Comparison of ENCODE assay signal across 17 cellular contexts in the genomic region with DNA sequence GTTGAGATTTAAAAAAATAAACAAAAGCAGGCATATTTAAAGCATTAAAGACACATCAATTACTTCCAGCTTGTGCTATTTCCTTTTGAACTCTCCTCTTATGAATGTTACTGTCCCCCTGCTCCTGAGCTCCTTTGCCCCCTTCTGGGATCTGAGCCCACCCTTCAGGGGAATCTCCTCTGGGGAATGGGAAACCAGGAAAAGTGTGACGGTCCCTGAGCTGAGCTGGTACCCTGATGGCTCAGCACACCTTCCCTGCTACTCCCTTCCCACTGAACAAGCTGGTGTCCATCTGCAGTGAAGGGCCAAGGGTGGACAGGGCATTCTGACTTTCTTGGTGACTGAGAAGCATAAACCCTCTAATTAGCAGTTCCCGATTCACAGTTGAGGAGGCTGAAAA.
DNase-seq lines count a peak whose midpoint lies in the region; ATAC-seq and TF ChIP-seq lines count a peak whose summit lies in the region.
"Had no signal": no experiment of that assay in that cellular context is flagged by ENCODE, and none has a peak within 500 bp of the region (broad histone marks: within the 10 kb centered on the region; RNA-seq: fewer than 3 reads in every experiment).

No MANE protein-coding gene starts in this region.

- H3K27ac ChIP-seq in HEK293 (ENCODE audit: extremely low read depth, low read depth, low read length) (no peak overlapping the region), neutrophil (peak overlapping the region; percentile 43), vagina (peak overlapping the region; percentile 2), osteoblast (ENCODE audit: low read depth, low read length) (no peak overlapping the region)

- no peak for ATAC-seq in T-helper 17 cell
- ATAC-seq: GM12878 had no signal

- intact Hi-C loops in vagina (cut with DNase I) = no loop called here

- H3K4me1 ChIP-seq in HEK293 (ENCODE audit: control insufficient read depth, insufficient read depth, low read length) (peaks cover 20% of the 10 kb centered on the region), neutrophil (ENCODE audit: control insufficient read depth in 1 of 2, insufficient read depth in 1 of 2, low read depth in 1 of 2, low read length in 1 of 2) (peaks cover 0 to 13% of the 10 kb centered on the region in 2 experiments), vagina (peaks cover 30% of the 10 kb centered on the region), osteoblast (ENCODE audit: insufficient read depth, low read length) (no peaks in the 10 kb centered on the region)
- H3K4me1 ChIP-seq: HAP-1 had no signal

- H3K27ac Mint-ChIP-seq in T-helper 17 cell (peak overlapping the region; percentile 24), immature natural killer cell (no peak overlapping the region)

- no peaks in the 10 kb centered on the region for H3K36me3 Mint-ChIP-seq in T-helper 17 cell (ENCODE audit: low read depth)
- H3K36me3 Mint-ChIP-seq in immature natural killer cell = no peaks in the 10 kb centered on the region
- H3K36me3 Mint-ChIP-seq: CD4-positive, alpha-beta memory T cell had no signal

- H3K4me1 Mint-ChIP-seq in T-helper 17 cell (peaks cover 3% of the 10 kb centered on the region), immature natural killer cell (no peaks in the 10 kb centered on the region)

- no peaks in the 10 kb centered on the region for H3K36me3 ChIP-seq in HEK293 (ENCODE audit: control insufficient read depth in 2 of 2, insufficient read depth in 1 of 2, low read length in 2 of 2)
- H3K36me3 ChIP-seq in neutrophil = no peaks in the 10 kb centered on the region
- no peaks in the 10 kb centered on the region for H3K36me3 ChIP-seq in vagina
- no peaks in the 10 kb centered on the region for H3K36me3 ChIP-seq in osteoblast (ENCODE audit: insufficient read depth, low read length)
- H3K36me3 ChIP-seq: HAP-1 had no signal

- TF ChIP-seq POLR2A in vagina (IDR thresholded peaks at IDR 0.05) = no peak

- POLR2A ChIA-PET in HEK293 (lab: Yijun Ruan, JAX) = no interaction called here

- H3K27me3 ChIP-seq in neutrophil = no peaks in the 10 kb centered on the region
- no peaks in the 10 kb centered on the region for H3K27me3 ChIP-seq in vagina
- no peaks in the 10 kb centered on the region for H3K27me3 ChIP-seq in osteoblast (ENCODE audit: insufficient read depth, low read length)

- H4K20me1 ChIP-seq in osteoblast (ENCODE audit: insufficient read depth, low read length) = no peaks in the 10 kb centered on the region

- CTCF ChIA-PET in HEK293 (lab: Yijun Ruan, JAX) = no interaction called here

- no peaks in the 10 kb centered on the region for H3K9me3 Mint-ChIP-seq in immature natural killer cell

- H3K4me2 ChIP-seq in osteoblast (ENCODE audit: insufficient read depth, low read length) = no peak overlapping the region

- DNase-seq in T-helper 17 cell (no peak), vagina (ENCODE audit: extremely low spot score in 2 of 2) (no peak), middle frontal gyrus (ENCODE audit: extremely low spot score, low spot score) (no peak), DMS153 treated with DMSO at 0.1 percent for 48 hours (lab: John Stamatoyannopoulos, UW; ENCODE audit: unreplicated experiment) (no peak), immature natural killer cell (no peak), osteoblast (ENCODE audit: insufficient read length, low spot score, missing footprints) (no peak)
- DNase-seq: C1 segment of cervical spinal cord; Calu3; CD4-positive, alpha-beta memory T cell; COR-L47; EL; GDM1; GOT3 had no signal

- H3K9me3 ChIP-seq in HEK293 (ENCODE audit: control insufficient read depth, insufficient read depth, low read depth, low read length) (no peaks in the 10 kb centered on the region), T-helper 17 cell (ENCODE audit: control insufficient read depth, low read length, poor library complexity, severe bottlenecking) (no peaks in the 10 kb centered on the region), neutrophil (no peaks in the 10 kb centered on the region), vagina (no peaks in the 10 kb centered on the region), osteoblast (ENCODE audit: low read depth, low read length) (no peaks in the 10 kb centered on the region)
- H3K9me3 ChIP-seq: HAP-1 had no signal

- TF ChIP-seq CTCF in HEK293 (tag by site-specific recombination; IDR thresholded peaks at IDR 0.05) (no peak), neutrophil (IDR thresholded peaks at IDR 0.05) (no peak), vagina (IDR thresholded peaks at IDR 0.05) (no peak), osteoblast (IDR thresholded peaks at IDR 0.05; ENCODE audit: extremely low read depth, low read depth, low read length) (no peak)

- H2AFZ ChIP-seq in osteoblast (ENCODE audit: low read length) = no peak overlapping the region

- H3K4me3 Mint-ChIP-seq in T-helper 17 cell = no peak overlapping the region
- no peak overlapping the region for H3K4me3 Mint-ChIP-seq in immature natural killer cell
- H3K4me3 Mint-ChIP-seq: CD4-positive, alpha-beta memory T cell had no signal

- no peak overlapping the region for H3K4me3 ChIP-seq in HEK293 (ENCODE audit: low read depth, low read length)
- H3K4me3 ChIP-seq in neutrophil (ENCODE audit: low read depth in 1 of 2, low read length in 1 of 2) = no peak overlapping the region
- no peak overlapping the region for H3K4me3 ChIP-seq in vagina
- H3K4me3 ChIP-seq in osteoblast (ENCODE audit: insufficient read depth, low read length) = no peak overlapping the region
- H3K4me3 ChIP-seq: GM12878, HAP-1 had no signal

- no peaks in the 10 kb centered on the region for H3K79me2 ChIP-seq in osteoblast (ENCODE audit: insufficient read depth, low read length)

- H3K27me3 Mint-ChIP-seq in T-helper 17 cell = no peaks in the 10 kb centered on the region
- H3K27me3 Mint-ChIP-seq in immature natural killer cell (ENCODE audit: low read depth in 3 of 3) = peaks cover 0 to 3% (median 1%) of the 10 kb centered on the region in 3 donors
- H3K27me3 Mint-ChIP-seq: CD4-positive, alpha-beta memory T cell had no signal

TF ChIP-seq in HEK293, 187 proteins besides CTCF, POLR2A, EP300 and RAD21:
- TF ChIP-seq ZBTB48 (tag by site-specific recombination; IDR thresholded peaks at IDR 0.05) (peak; percentile 85), TCF7L2 (IDR thresholded peaks at IDR 0.05; ENCODE audit: borderline replicate concordance, low read depth, low read length) (0 out of 2 replicates have a peak, but pooled peaks have one; percentile 31), SP2 (tag by site-specific recombination; IDR thresholded peaks at IDR 0.05) (no peak), ZNF555 (tag by site-specific recombination; conservative IDR thresholded peaks at IDR 0.05) (no peak)
- TF ChIP-seq, protein P1, sequence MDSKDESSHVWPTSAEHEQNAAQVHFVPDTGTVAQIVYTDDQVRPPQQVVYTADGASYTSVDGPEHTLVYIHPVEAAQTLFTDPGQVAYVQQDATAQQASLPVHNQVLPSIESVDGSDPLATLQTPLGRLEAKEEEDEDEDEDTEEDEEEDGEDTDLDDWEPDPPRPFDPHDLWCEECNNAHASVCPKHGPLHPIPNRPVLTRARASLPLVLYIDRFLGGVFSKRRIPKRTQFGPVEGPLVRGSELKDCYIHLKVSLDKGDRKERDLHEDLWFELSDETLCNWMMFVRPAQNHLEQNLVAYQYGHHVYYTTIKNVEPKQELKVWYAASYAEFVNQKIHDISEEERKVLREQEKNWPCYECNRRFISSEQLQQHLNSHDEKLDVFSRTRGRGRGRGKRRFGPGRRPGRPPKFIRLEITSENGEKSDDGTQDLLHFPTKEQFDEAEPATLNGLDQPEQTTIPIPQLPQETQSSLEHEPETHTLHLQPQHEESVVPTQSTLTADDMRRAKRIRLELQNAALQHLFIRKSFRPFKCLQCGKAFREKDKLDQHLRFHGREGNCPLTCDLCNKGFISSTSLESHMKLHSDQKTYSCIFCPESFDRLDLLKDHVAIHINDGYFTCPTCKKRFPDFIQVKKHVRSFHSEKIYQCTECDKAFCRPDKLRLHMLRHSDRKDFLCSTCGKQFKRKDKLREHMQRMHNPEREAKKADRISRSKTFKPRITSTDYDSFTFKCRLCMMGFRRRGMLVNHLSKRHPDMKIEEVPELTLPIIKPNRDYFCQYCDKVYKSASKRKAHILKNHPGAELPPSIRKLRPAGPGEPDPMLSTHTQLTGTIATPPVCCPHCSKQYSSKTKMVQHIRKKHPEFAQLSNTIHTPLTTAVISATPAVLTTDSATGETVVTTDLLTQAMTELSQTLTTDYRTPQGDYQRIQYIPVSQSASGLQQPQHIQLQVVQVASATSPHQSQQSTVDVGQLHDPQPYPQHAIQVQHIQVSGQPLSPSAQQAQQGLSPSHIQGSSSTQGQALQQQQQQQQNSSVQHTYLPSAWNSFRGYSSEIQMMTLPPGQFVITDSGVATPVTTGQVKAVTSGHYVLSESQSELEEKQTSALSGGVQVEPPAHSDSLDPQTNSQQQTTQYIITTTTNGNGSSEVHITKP (tag by site-specific recombination; IDR thresholded peaks at IDR 0.05) = 0 out of 2 replicates have a peak, but pooled peaks have one; percentile 7
TF ChIP-seq in HEK293: peak in this region for 3.

Comparison
In these comparisons a context has a peak if more than half of its experiments do, and no peak if none do; other contexts are left out.
1. H3K27ac ChIP-seq: peak in neutrophil (single experiment) and vagina (single experiment); none in HEK293 (single experiment) and osteoblast (single experiment).